In the genomic region with DNA sequence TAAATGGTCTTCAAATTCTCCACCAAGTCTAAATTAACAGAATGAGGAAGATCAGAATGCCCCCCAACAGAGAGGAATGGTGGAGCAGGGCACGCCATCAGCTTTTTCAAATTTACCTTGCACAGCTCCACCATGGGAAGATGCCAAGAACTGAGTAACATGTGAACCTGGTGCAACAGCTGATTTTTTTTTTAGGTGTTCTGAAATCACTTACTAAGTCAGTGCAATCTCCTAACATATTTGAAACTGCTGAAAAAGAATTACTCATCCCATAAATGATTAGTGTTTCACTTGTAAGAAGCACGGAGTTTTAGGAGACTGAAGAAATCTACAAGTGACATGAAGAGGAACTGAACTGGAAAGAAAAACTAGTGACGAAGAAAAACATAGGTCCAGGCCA, we compare ENCODE assay signal across 11 cellular contexts. TPM values are rescaled to one million over a fixed set of nuclear protein-coding genes. Genes with fewer than 3 reads are reported as not detected.
A peak's percentile ranks its signal among the peaks of the same experiment; 100 is the strongest.
DNase-seq lines count a peak whose midpoint lies in the region; FAIRE-seq and TF ChIP-seq lines count a peak whose summit lies in the region.
"Had no signal": no experiment of that assay in that cellular context is flagged by ENCODE, and none has a peak within 500 bp of the region (broad histone marks: within the 10 kb centered on the region; RNA-seq: fewer than 3 reads in every experiment).

No MANE protein-coding gene starts in this region.

- peak overlapping the region; percentile 83 for H3K27ac Mint-ChIP-seq in HFFc6
- peak overlapping the region in 2 of 5 experiments; percentile 33 to 42 for H3K27ac Mint-ChIP-seq in brain
- H3K27ac Mint-ChIP-seq in mesothelial cell of epicardium, result peak overlapping the region; percentile 75

- peaks cover 46 to 88% (median 78%) of the 10 kb centered on the region in 10 experiments for H3K4me1 ChIP-seq in BLaER1 treated with 17β-estradiol and CSF1 and Interleukin-3, amounts not matched to agents 10 nM and 100 nM
- H3K4me1 ChIP-seq in small intestine (ENCODE audit: control insufficient read depth in 2 of 2, insufficient read depth in 1 of 2, low read depth in 1 of 2, low read length in 1 of 2), result peaks cover 2 to 14% of the 10 kb centered on the region in 2 donors

- no peak overlapping the region for H3K27ac ChIP-seq in BLaER1 treated with 17β-estradiol and CSF1 and Interleukin-3, amounts not matched to agents 10 nM and 100 nM
- H3K27ac ChIP-seq in small intestine (ENCODE audit: low read depth in 1 of 2, low read length in 1 of 2), result no peak overlapping the region

- H3K9me3 Mint-ChIP-seq in HFFc6, result no peaks in the 10 kb centered on the region
- H3K9me3 Mint-ChIP-seq in brain, result no peaks in the 10 kb centered on the region
- H3K9me3 Mint-ChIP-seq in mesothelial cell of epicardium, result no peaks in the 10 kb centered on the region

- H3K4me1 Mint-ChIP-seq in HFFc6 (ENCODE audit: low read depth) (peaks cover 86% of the 10 kb centered on the region), brain (peaks cover 92% of the 10 kb centered on the region), mesothelial cell of epicardium (peaks cover 75% of the 10 kb centered on the region)

- FAIRE-seq in small intestine (lab: Jason Lieb, UNC), result no peak

- no peaks in the 10 kb centered on the region for H3K9me3 ChIP-seq in BLaER1 treated with 17β-estradiol and CSF1 and Interleukin-3, amounts not matched to agents 10 nM and 100 nM (replicated peaks in 1 of 11)
- H3K9me3 ChIP-seq in small intestine (ENCODE audit: control insufficient read depth, low read depth), result no peaks in the 10 kb centered on the region

- H4K20me1 ChIP-seq in BLaER1 treated with 17β-estradiol and CSF1 and Interleukin-3, amounts not matched to agents 10 nM and 100 nM, result peaks cover 55 to 100% (median 98%) of the 10 kb centered on the region in 11 experiments; a peak in 21 of 22 replicates

- DNase-seq in HFFc6 (peak; percentile 51), mesothelial cell of epicardium (ENCODE audit: low spot score in 2 of 2, unreplicated experiment in 2 of 2) (no peak), small intestine (no peak), KG1 (lab: John Stamatoyannopoulos, UW) (no peak), LoVo (ENCODE audit: low spot score) (no peak)
- no peak for DNase-seq in stimulated activated naive CD4-positive, alpha-beta T cell treated with Interleukin-2 at 50 U/mL for 16 hours (lab: John Stamatoyannopoulos, UW)
- DNase-seq: activated effector memory CD4-positive, alpha-beta T cell treated with Interleukin-2 at 50 U/mL for 16 hours; foreskin melanocyte; NCI-H1694 had no signal

- H3K4me3 Mint-ChIP-seq in HFFc6, result peak overlapping the region; percentile 59
- H3K4me3 Mint-ChIP-seq in brain, result peak overlapping the region in 4 of 5 experiments; percentile 5 to 83 (median 32)
- H3K4me3 Mint-ChIP-seq in mesothelial cell of epicardium, result no peak overlapping the region

- TF ChIP-seq CTCF in HFFc6 (IDR thresholded peaks at IDR 0.05), result no peak
- TF ChIP-seq CTCF in brain (conservative IDR thresholded peaks at IDR 0.05), result no peak
- no peak for TF ChIP-seq CTCF in mesothelial cell of epicardium (IDR thresholded peaks at IDR 0.05; ENCODE audit: unreplicated experiment)

- peak overlapping the region in 6 of 11 experiments; percentile 14 to 53 (median 24); a peak in 8 of 22 replicates for H3K4me2 ChIP-seq in BLaER1 treated with 17β-estradiol and CSF1 and Interleukin-3, amounts not matched to agents 10 nM and 100 nM

- H3K27me3 ChIP-seq in BLaER1 treated with 17β-estradiol and CSF1 and Interleukin-3, amounts not matched to agents 10 nM and 100 nM, result no peaks in the 10 kb centered on the region
- no peaks in the 10 kb centered on the region for H3K27me3 ChIP-seq in small intestine (ENCODE audit: control insufficient read depth in 2 of 2, insufficient read depth in 2 of 2, low read length in 2 of 2)

- no peak overlapping the region for H3K4me3 ChIP-seq in BLaER1 treated with 17β-estradiol and CSF1 and Interleukin-3, amounts not matched to agents 10 nM and 100 nM
- no peak overlapping the region for H3K4me3 ChIP-seq in small intestine (ENCODE audit: low read depth in 1 of 2, low read length in 2 of 2)

- H3K27me3 Mint-ChIP-seq in HFFc6 (ENCODE audit: insufficient read depth) (no peaks in the 10 kb centered on the region; the same call in 1 of the 2 replicates), brain (no peaks in the 10 kb centered on the region), mesothelial cell of epicardium (ENCODE audit: low read depth) (no peaks in the 10 kb centered on the region)

- H3K9ac ChIP-seq in BLaER1 treated with 17β-estradiol and CSF1 and Interleukin-3, amounts not matched to agents 10 nM and 100 nM, result no peak overlapping the region

- H3K36me3 ChIP-seq in BLaER1 treated with 17β-estradiol and CSF1 and Interleukin-3, amounts not matched to agents 10 nM and 100 nM, result peaks cover 0 to 32% (median 12%) of the 10 kb centered on the region in 11 experiments; a peak in 10 of 22 replicates
- H3K36me3 ChIP-seq in small intestine (ENCODE audit: control insufficient read depth in 2 of 2, insufficient read depth in 2 of 2, low read length in 2 of 2), result no peaks in the 10 kb centered on the region

- 75 to 83% (median 81%) methylated on average over 3 of the region's 3 CpGs for WGBS in small intestine, 3 donors

- H3K36me3 Mint-ChIP-seq in HFFc6 (ENCODE audit: low read depth), result peaks cover 9% of the 10 kb centered on the region
- H3K36me3 Mint-ChIP-seq in brain, result peaks cover 15% of the 10 kb centered on the region
- H3K36me3 Mint-ChIP-seq in mesothelial cell of epicardium, result peaks cover 2% of the 10 kb centered on the region

RNA-seq across cellular contexts. Expression of a gene that starts 5.1 kb away (rescaled TPM):
- total RNA-seq in HFFc6 (2021; fragmentation: NEBNext Ultra II Directional; extraction: Animal tissue kit (Norgen Biotek cat#: 25700)), result 10 to 100 TPM; 52.1 to 61.8 (median 57.4) TPM
- polyA plus RNA-seq in brain (ENCODE audit: insufficient read depth, low read depth, low replicate concordance) (27.7 TPM), small intestine (10 to 100 TPM in 1 of 3 donors, 1 to 10 TPM in 2; 4.3 to 12.9 (median 6.7) TPM)
- 73.0 to 77.9 TPM (median 74.6 TPM) in 3 replicates for total RNA-seq in mesothelial cell of epicardium

RNA-seq across cellular contexts. Expression of a gene that starts 52.4 kb away (rescaled TPM):
- total RNA-seq in HFFc6 (2021; fragmentation: NEBNext Ultra II Directional; extraction: Animal tissue kit (Norgen Biotek cat#: 25700)), result not detected
- polyA plus RNA-seq in brain (ENCODE audit: insufficient read depth, low read depth, low replicate concordance), result 7.0 TPM
- 12.4 to 14.6 TPM (median 14.4 TPM) in 3 replicates for total RNA-seq in mesothelial cell of epicardium
- polyA plus RNA-seq in small intestine, result under 1 TPM in 2 of 3 donors, not detected in 1; under 0.01 to 0.85 TPM

Comparison
In these comparisons a context has a peak if more than half of its experiments do, and no peak if none do; other contexts are left out.
1. RNA of a gene that starts 52.4 kb away (total RNA-seq): 12.4 to 14.6 TPM in mesothelial cell of epicardium; not detected in HFFc6; every median in the first group is over 10 times any median in the second.